8 cellular contexts compared by ENCODE assay signal in genomic region chr1:218347316-218347712, GRCh38. TPM values are rescaled to one million over a fixed set of nuclear protein-coding genes. Genes with fewer than 3 reads are reported as not detected.
DNase-seq lines count a peak whose midpoint lies in the region; ATAC-seq and TF ChIP-seq lines count a peak whose summit lies in the region.

No MANE protein-coding gene starts in this region.

- H3K4me3 Mint-ChIP-seq in nephron progenitor cell = no peak overlapping the region

- no peaks in the 10 kb centered on the region for H3K36me3 Mint-ChIP-seq in nephron progenitor cell (ENCODE audit: low read depth)

- peak overlapping the region; percentile 2 for H3K27ac Mint-ChIP-seq in nephron progenitor cell

- H3K27me3 Mint-ChIP-seq in nephron progenitor cell (ENCODE audit: low read depth, poor library complexity) = peaks cover 3% of the 10 kb centered on the region

- H3K4me3 ChIP-seq in epithelial cell of proximal tubule (ENCODE audit: low read depth, low read length) = peak overlapping the region; percentile 79

- peaks cover 41% of the 10 kb centered on the region for H3K4me1 Mint-ChIP-seq in nephron progenitor cell

- TF ChIP-seq CTCF in epithelial cell of proximal tubule (conservative IDR thresholded peaks at IDR 0.05; ENCODE audit: low read depth, low read length) (no peak), nephron progenitor cell (IDR thresholded peaks at IDR 0.05) (no peak)

- H3K9me3 Mint-ChIP-seq in nephron progenitor cell = no peaks in the 10 kb centered on the region

- DNase-seq in AG20443 (ENCODE audit: low spot score) (peak; percentile 26), LHCN-M2 (ENCODE audit: low read depth) (peak; percentile 63), epithelial cell of proximal tubule (ENCODE audit: low read depth) (no peak), nephron progenitor cell (peak; percentile 32), activated gamma-delta T cell treated with Interleukin-2 at 50 U/mL for 16 hours (no peak)

- ATAC-seq in GM18520 (IDR thresholded peaks at IDR 0.05; ENCODE audit: unreplicated experiment) (no peak), GM18517 (IDR thresholded peaks at IDR 0.05; ENCODE audit: unreplicated experiment) (no peak), HG03378 (IDR thresholded peaks at IDR 0.05; ENCODE audit: unreplicated experiment) (no peak)

RNA-seq across cellular contexts. Expression of gene TGFB2, which starts 2.2 kb away (rescaled TPM):
- 5.1 and 7.7 TPM in 2 replicates for total RNA-seq in LHCN-M2 (2014; rRNA removed)
- 36.3 TPM for polyA plus RNA-seq in LHCN-M2 (2012)
- 33.7 and 35.7 TPM in 2 replicates for total RNA-seq in epithelial cell of proximal tubule

Comparison
In these comparisons a context has a peak if more than half of its experiments do, and no peak if none do; other contexts are left out.
1. DNase-seq: peak in AG20443 (single experiment), LHCN-M2 (single experiment) and nephron progenitor cell (single experiment); none in epithelial cell of proximal tubule (single experiment) and activated gamma-delta T cell treated with Interleukin-2 at 50 U/mL for 16 hours (single experiment).